In genomic region chr19:31893491-31893890, GRCh38 we compare ENCODE assay signal across 4 cellular contexts.
DNase-seq lines count a peak whose midpoint lies in the region; ATAC-seq, FAIRE-seq and TF ChIP-seq lines count a peak whose summit lies in the region.
"Not testable (repeated sequence)": the region's sequence is repeated elsewhere in the genome, so short reads cannot be mapped to it uniquely, and the experiment has no call there.

No MANE protein-coding gene starts in this region.

- not testable (repeated sequence) for H3K4me2 ChIP-seq in HepG2 (ENCODE audit: low read depth, low read length)

- not testable (repeated sequence) for TF ChIP-seq EP300 in esophagus muscularis mucosa (IDR thresholded peaks at IDR 0.05); HepG2 (IDR thresholded peaks at IDR 0.05; ENCODE audit: low read depth in 2 of 2, low read length in 2 of 2); HepG2 (CRISPR knock-in tag; IDR thresholded peaks at IDR 0.05; ENCODE audit: borderline replicate concordance)

- TF ChIP-seq CTCF in HEK293 (tag by site-specific recombination; IDR thresholded peaks at IDR 0.05); esophagus muscularis mucosa (IDR thresholded peaks at IDR 0.05); HepG2 (CRISPR knock-in tag; IDR thresholded peaks at IDR 0.05): not testable (repeated sequence)

- H3K79me2 ChIP-seq in HepG2 (ENCODE audit: insufficient read depth, low read length): not testable (repeated sequence)

- BruUV-seq in HepG2 (replicated peaks; lab: Mats Ljungman, UMichigan): not testable (repeated sequence)

- not testable (repeated sequence) for TF ChIP-seq RAD21 in HepG2 (CRISPR knock-in tag; IDR thresholded peaks at IDR 0.05)

- H3K27me3 ChIP-seq in esophagus muscularis mucosa; HepG2 (ENCODE audit: control insufficient read depth in 1 of 2, insufficient read depth in 2 of 2, low read length in 2 of 2): not testable (repeated sequence)

- FAIRE-seq in HepG2 (lab: Jason Lieb, UNC): not testable (repeated sequence)
- FAIRE-seq in urothelium cell line (lab: Jason Lieb, UNC): peak; percentile 86

- H3K27ac ChIP-seq in HEK293 (ENCODE audit: extremely low read depth, low read depth, low read length); esophagus muscularis mucosa (replicated peaks in 1 of 4); HepG2 (ENCODE audit: extremely low read length, insufficient read depth, low read length): not testable (repeated sequence)

- 88% methylated on average over 4 of the region's 4 CpGs for WGBS in esophagus muscularis mucosa
- 2% methylated on average over 4 of the region's 4 CpGs for WGBS in HepG2 (ENCODE audit: low lambda C conversion rate)

- ATAC-seq in HepG2: not testable (repeated sequence)

- not testable (repeated sequence) for H3K9me3 ChIP-seq in HEK293 (ENCODE audit: control insufficient read depth, insufficient read depth, low read depth, low read length); esophagus muscularis mucosa
- H3K9me3 ChIP-seq in HepG2 (ENCODE audit: low read length): peaks cover 95% of the 10 kb centered on the region

- in situ Hi-C loops in HepG2 (cut with HindIII; ENCODE audit: extremely low pct_ligation_motif_present, low pct_unique_long_range_greater_than_20kb): not testable (repeated sequence)

- not testable (repeated sequence) for H3K4me3 ChIP-seq in HEK293 (ENCODE audit: low read depth, low read length); esophagus muscularis mucosa; HepG2 (replicated peaks in 1 of 3; ENCODE audit: insufficient read depth in 1 of 3, low read depth in 2 of 3, low read length in 3 of 3)

- H3K4me1 ChIP-seq in HEK293 (ENCODE audit: control insufficient read depth, insufficient read depth, low read length); esophagus muscularis mucosa; HepG2 (ENCODE audit: insufficient read depth, low read length): not testable (repeated sequence)

- H3K36me3 ChIP-seq in HEK293 (ENCODE audit: control insufficient read depth in 2 of 2, insufficient read depth in 1 of 2, low read length in 2 of 2); esophagus muscularis mucosa; HepG2 (replicated peaks in 1 of 2; ENCODE audit: control insufficient read depth in 1 of 2, insufficient read depth in 2 of 2, low read length in 2 of 2): not testable (repeated sequence)

- DNase-seq in esophagus muscularis mucosa (ENCODE audit: extremely low spot score): peak; percentile 4
- not testable (repeated sequence) for DNase-seq in HepG2 (ENCODE audit: low spot score); urothelium cell line (ENCODE audit: low spot score)

- not testable (repeated sequence) for H2AFZ ChIP-seq in HepG2 (ENCODE audit: low read length)

- POLR2A ChIA-PET in HEK293 (lab: Yijun Ruan, JAX); HepG2 (lab: Yijun Ruan, JAX): not testable (repeated sequence)

- intact Hi-C loops in esophagus muscularis mucosa (cut with DNase I); HepG2 (cut with micrococcal nuclease; ENCODE audit: unreplicated experiment): not testable (repeated sequence)

- CTCF ChIA-PET in HEK293 (lab: Yijun Ruan, JAX): interaction anchor here (0.6 kb wide), 1 partner anchor 730 kb away, joined by 5 read pairs; no protein-coding TSS in a partner anchor
- CTCF ChIA-PET in HepG2 (lab: Yijun Ruan, JAX; ENCODE audit: low intra/inter-chr PET ratio, low total read pairs): not testable (repeated sequence)

- not testable (repeated sequence) for TF ChIP-seq POLR2A in esophagus muscularis mucosa (IDR thresholded peaks at IDR 0.05; ENCODE audit: low read depth); HepG2 (IDR thresholded peaks at IDR 0.05; ENCODE audit: insufficient read depth in 1 of 2, low read depth in 2 of 2, low read length in 2 of 2)

- not testable (repeated sequence) for H3K9ac ChIP-seq in HepG2 (ENCODE audit: insufficient read depth, low read depth, low read length)

- not testable (repeated sequence) for H4K20me1 ChIP-seq in HepG2 (ENCODE audit: insufficient read depth, low read length)

TF ChIP-seq in HEK293, 187 proteins besides CTCF, POLR2A, EP300 and RAD21:
- TF ChIP-seq ZNF776 (tag by site-specific recombination; IDR thresholded peaks at IDR 0.05; ENCODE audit: borderline replicate concordance) (0 out of 2 replicates have a peak, but pooled peaks have one; percentile 10), ZNF670 (tag by site-specific recombination; IDR thresholded peaks at IDR 0.05; ENCODE audit: low read depth) (peak; percentile 77; the same call in 1 of the 2 replicates), ZNF513 (tag by site-specific recombination; IDR thresholded peaks at IDR 0.05) (peak; percentile 39; the same call in 1 of the 2 replicates), ZNF785 (tag by site-specific recombination; IDR thresholded peaks at IDR 0.05) (0 out of 2 replicates have a peak, but pooled peaks have one; percentile 40), EGR2 (tag by site-specific recombination; IDR thresholded peaks at IDR 0.05; ENCODE audit: low read depth) (peak; percentile 46; the same call in 1 of the 2 replicates)

TF ChIP-seq in HepG2, 621 proteins besides CTCF, POLR2A, EP300 and RAD21:
- TF ChIP-seq CREB1 (IDR thresholded peaks at IDR 0.05): peak; percentile 59; the same call in 1 of the 2 replicates
- TF ChIP-seq CREB1 (CRISPR knock-in tag; IDR thresholded peaks at IDR 0.05): not testable (repeated sequence)
TF ChIP-seq in HepG2: peak in this region for 1; not testable (repeated sequence) for 620.
